ENCODE assay signal across 8 cellular contexts in the genomic region with DNA sequence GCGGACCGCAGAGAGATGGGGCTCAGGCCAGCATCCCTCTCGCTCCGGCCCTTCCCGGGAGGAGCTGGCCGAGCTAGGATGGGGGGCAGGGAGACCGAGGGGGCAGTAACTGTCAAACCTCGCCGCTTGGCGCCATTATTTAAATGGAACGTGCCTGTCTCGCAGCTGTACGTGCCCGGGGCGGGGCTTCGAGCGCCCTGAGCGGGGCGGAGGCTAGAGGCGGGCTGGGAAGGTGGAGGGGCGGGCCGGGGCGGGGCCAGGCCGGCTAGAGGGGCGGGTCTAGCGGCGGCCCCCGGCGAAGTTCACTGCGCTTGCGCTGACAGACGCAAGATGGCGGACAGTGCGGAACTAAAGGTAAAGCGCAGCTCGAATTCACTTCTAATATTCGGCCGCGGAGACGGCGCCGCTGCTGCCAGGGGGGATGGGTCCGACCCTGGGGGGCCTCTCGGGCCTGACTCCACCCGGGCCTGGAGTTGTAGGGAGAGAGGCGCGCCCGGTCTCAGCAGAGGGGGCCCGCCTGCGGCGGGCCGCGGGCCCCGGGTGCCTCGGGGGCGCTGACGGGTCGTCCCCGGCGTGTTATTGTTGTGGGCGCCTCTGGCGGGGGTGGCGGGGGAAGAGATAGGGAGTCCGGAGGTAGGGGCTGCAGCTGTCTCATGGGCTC. TPM values are rescaled to one million over a fixed set of nuclear protein-coding genes. Genes with fewer than 3 reads are reported as not detected.
DNase-seq lines count a peak whose midpoint lies in the region; ATAC-seq and TF ChIP-seq lines count a peak whose summit lies in the region.

A gene (plus strand): TSS at position 319 of the 661 bp plus-strand sequence. CDS start 12 bp downstream, at position 331.

- no peaks in the 10 kb centered on the region for H3K9me3 Mint-ChIP-seq in dendritic cell treated with granulocyte-macrophage colony-stimulating factor and Interleukin-4, amounts not matched to agents 40 ng/mL and 50 ng/mL, for 4 days

- intact Hi-C loops in dendritic cell treated with granulocyte-macrophage colony-stimulating factor and Interleukin-4, amounts not matched to agents 40 ng/mL and 50 ng/mL, for 4 days (cut with micrococcal nuclease), result loop anchor here (5.0 kb wide), 3 partner anchors 47 to 192 kb away; no protein-coding TSS in a partner anchor
- intact Hi-C loops in left lung (cut with DNase I), result no loop called here

- H3K27me3 Mint-ChIP-seq in dendritic cell treated with granulocyte-macrophage colony-stimulating factor and Interleukin-4, amounts not matched to agents 40 ng/mL and 50 ng/mL, for 4 days, result no peaks in the 10 kb centered on the region

- H3K4me1 ChIP-seq in left lung, result peaks cover 16 to 41% of the 10 kb centered on the region in 2 donors

- ATAC-seq in GM19395 (IDR thresholded peaks at IDR 0.05; ENCODE audit: unreplicated experiment) (peak; percentile 77), HG03558 (IDR thresholded peaks at IDR 0.05; ENCODE audit: extremely low read depth, unreplicated experiment) (peak; percentile 55), left lung (peak; percentile 96)

- H3K4me1 Mint-ChIP-seq in dendritic cell treated with granulocyte-macrophage colony-stimulating factor and Interleukin-4, amounts not matched to agents 40 ng/mL and 50 ng/mL, for 4 days (ENCODE audit: low read depth), result peaks cover 32% of the 10 kb centered on the region

- H3K9me3 ChIP-seq in left lung, result no peaks in the 10 kb centered on the region

- peak within 1 kb of the TSS; percentile 86 for H3K4me3 Mint-ChIP-seq in dendritic cell treated with granulocyte-macrophage colony-stimulating factor and Interleukin-4, amounts not matched to agents 40 ng/mL and 50 ng/mL, for 4 days

- peak within 1 kb of the TSS; percentile 80 for H3K27ac ChIP-seq in C4-2B
- H3K27ac ChIP-seq in left lung, result peak within 1 kb of the TSS; percentile 91 to 93

- peaks cover 29% of the 10 kb centered on the region for H3K36me3 Mint-ChIP-seq in dendritic cell treated with granulocyte-macrophage colony-stimulating factor and Interleukin-4, amounts not matched to agents 40 ng/mL and 50 ng/mL, for 4 days (ENCODE audit: low read depth)

- H3K27ac Mint-ChIP-seq in dendritic cell treated with granulocyte-macrophage colony-stimulating factor and Interleukin-4, amounts not matched to agents 40 ng/mL and 50 ng/mL, for 4 days, result peak within 1 kb of the TSS; percentile 93

- DNase-seq in NCI-H748 treated with DMSO at 0.1 percent for 48 hours (lab: John Stamatoyannopoulos, UW) (peak; percentile 72), left lung (peak; percentile 97 to 99)
- peak; percentile 86 to 90 for DNase-seq in activated CD4-positive, alpha-beta T cell treated with anti-CD3 and anti-CD28 coated beads, Interleukin-2, amount 50 U/mL, for 24 hours (ENCODE audit: low read depth in 1 of 2, low spot score in 1 of 2)
- peak; percentile 93 for DNase-seq in stimulated activated CD4-positive, alpha-beta T cell treated with anti-CD3 and anti-CD28 coated beads, Interleukin-2, amount 100 ng/mL, for 4 hours (ENCODE audit: low read depth)

- H3K4me3 ChIP-seq in left lung, result peak within 1 kb of the TSS; percentile 84 to 99

- no peaks in the 10 kb centered on the region for H3K27me3 ChIP-seq in left lung

- TF ChIP-seq CTCF in C4-2B (conservative IDR thresholded peaks at IDR 0.05), result no peak
- TF ChIP-seq CTCF in left lung (IDR thresholded peaks at IDR 0.05), result no peak

- peaks cover 0 to 2% of the 10 kb centered on the region in 2 donors for H3K36me3 ChIP-seq in left lung

RNA-seq across cellular contexts. Expression of the gene that starts here (rescaled TPM):
- 10 to 100 TPM; 44.9 to 46.5 TPM for total RNA-seq in left lung

Comparison
In these comparisons a context has a peak if more than half of its experiments do, and no peak if none do; other contexts are left out.
1. Peak in every context shown above with its lines: DNase-seq, ATAC-seq, H3K4me3 ChIP-seq and H3K27ac ChIP-seq.